Comparison of ENCODE assay signal across 29 cellular contexts in genomic region chr6:39194466-39194865, GRCh38. TPM values are rescaled to one million over a fixed set of nuclear protein-coding genes. Genes with fewer than 3 reads are reported as not detected.
"Had no signal": no experiment of that assay in that cellular context is flagged by ENCODE, and none has a peak within 500 bp of the region (broad histone marks: within the 10 kb centered on the region; RNA-seq: fewer than 3 reads in every experiment).

No MANE protein-coding gene starts in this region.

- ATAC-seq: activated CD8-positive, alpha-beta T cell treated with anti-CD3 and anti-CD28 coated beads, Interleukin-2, amount 10 ng/mL, durations not matched to agents 7 days and 5 days; activated naive CD4-positive, alpha-beta T cell treated with anti-CD3 and anti-CD28 coated beads, Interleukin-2, amount 50 U/mL, for 72 hours; Panc1 had no signal

- H3K9me3 ChIP-seq: MG63, SJSA1, SK-N-SH had no signal

- H3K36me3 ChIP-seq: brain microvascular endothelial cell, MG63, SJSA1 had no signal

- H3K9me3 Mint-ChIP-seq: activated naive CD4-positive, alpha-beta T cell treated with anti-CD3 and anti-CD28 coated beads for 36 hours; activated naive CD4-positive, alpha-beta T cell treated with anti-CD3 and anti-CD28 coated beads, Interleukin-2, amount 50 U/mL, for 72 hours; activated T-cell treated with anti-CD3 and anti-CD28 coated beads, Interleukin-2, amount 50 U/mL, for 24 hours; activated T-helper 2 cell treated with anti-CD3 and anti-CD28 coated beads, Interferon-gamma antibody, Interleukin-2, Interleukin-4, amounts not matched to agents 10 μg/mL and 5 μg/mL and 100 μg/mL, durations not matched to agents 14 hours and 24 hours and 36 hours; central memory CD8-positive, alpha-beta T cell had no signal

- H3K4me3 ChIP-seq: MG63, SJSA1 had no signal

- H3K27ac ChIP-seq: brain microvascular endothelial cell, SJSA1, VCaP had no signal

- H3K4me1 Mint-ChIP-seq: central memory CD8-positive, alpha-beta T cell had no signal

- DNase-seq: activated CD4-positive, alpha-beta T cell treated with anti-CD3 and anti-CD28 coated beads for 1 hour; activated CD4-positive, alpha-beta T cell treated with anti-CD3 and anti-CD28 coated beads for 48 hours; activated CD4-positive, alpha-beta T cell treated with anti-CD3 and anti-CD28 coated beads, Interleukin-2, amount 50 U/mL, for 4 hours; activated CD4-positive, CD25-positive, alpha-beta regulatory T cell; activated CD8-positive, alpha-beta T cell treated with anti-CD3 and anti-CD28 coated beads, Interleukin-2, amount 10 ng/mL, durations not matched to agents 7 days and 5 days; activated gamma-delta T cell; activated naive CD4-positive, alpha-beta T cell treated with anti-CD3 and anti-CD28 coated beads for 36 hours; activated T-cell treated with anti-CD3 and anti-CD28 coated beads, Interleukin-2, amount 50 U/mL, for 24 hours; amniotic stem cell; brain microvascular endothelial cell; Kasumi-1; KG1; MG63; NCI-H1092; NCI-H1436 treated with DMSO at 0.1 percent for 48 hours; NCI-H1694 treated with DMSO at 0.1 percent for 48 hours; NCI-H2029; NCI-H345; NCI-H524 treated with DMSO at 0.1 percent for 48 hours; SHP77 treated with DMSO at 0.1 percent for 48 hours; SK-N-SH; T-helper 2 cell; T-helper 9 cell had no signal

- H3K4me3 Mint-ChIP-seq: activated CD8-positive, alpha-beta T cell treated with anti-CD3 and anti-CD28 coated beads, Interleukin-2, amount 10 ng/mL, durations not matched to agents 7 days and 5 days; activated naive CD4-positive, alpha-beta T cell treated with anti-CD3 and anti-CD28 coated beads for 36 hours; activated T-cell treated with anti-CD3 and anti-CD28 coated beads, Interleukin-2, amount 50 U/mL, for 24 hours; central memory CD8-positive, alpha-beta T cell had no signal

- H3K27me3 ChIP-seq: brain microvascular endothelial cell, MG63, SJSA1 had no signal

- H3K27me3 Mint-ChIP-seq: activated T-cell treated with anti-CD3 and anti-CD28 coated beads, Interleukin-2, amount 50 U/mL, for 24 hours; central memory CD8-positive, alpha-beta T cell had no signal

- H3K27ac Mint-ChIP-seq: activated CD8-positive, alpha-beta T cell treated with anti-CD3 and anti-CD28 coated beads, Interleukin-2, amount 10 ng/mL, durations not matched to agents 7 days and 5 days; activated naive CD4-positive, alpha-beta T cell treated with anti-CD3 and anti-CD28 coated beads for 36 hours; activated T-cell treated with anti-CD3 and anti-CD28 coated beads, Interleukin-2, amount 50 U/mL, for 24 hours; activated T-helper 2 cell treated with anti-CD3 and anti-CD28 coated beads, Interferon-gamma antibody, Interleukin-2, Interleukin-4, amounts not matched to agents 10 μg/mL and 5 μg/mL and 100 μg/mL, durations not matched to agents 14 hours and 24 hours and 36 hours had no signal

RNA-seq across cellular contexts. Expression of gene KCNK5, which starts 34.8 kb away (rescaled TPM):
- total RNA-seq: SJSA1 had no signal
